Comparison of ENCODE assay signal across 25 cellular contexts in genomic region chr10:59134785-59135184, GRCh38. TPM values are rescaled to one million over a fixed set of nuclear protein-coding genes. Genes with fewer than 3 reads are reported as not detected.
"Had no signal": no experiment of that assay in that cellular context is flagged by ENCODE, and none has a peak within 500 bp of the region (broad histone marks: within the 10 kb centered on the region; RNA-seq: fewer than 3 reads in every experiment).

No MANE protein-coding gene starts in this region.

- H3K27me3 Mint-ChIP-seq: IgD-negative memory B cell had no signal

- H3K27ac Mint-ChIP-seq: IgD-negative memory B cell had no signal

- FAIRE-seq: K562 had no signal

- H3K9me3 Mint-ChIP-seq: IgD-negative memory B cell had no signal

- ATAC-seq: K562, Panc1, PC-3 had no signal

- H3K27ac ChIP-seq: KMS-11, RWPE1 had no signal

- DNase-seq: Kasumi-1; MM.1S; NCI-H1092 treated with DMSO at 0.1 percent for 48 hours; NCI-H1436; NCI-H187; NCI-H2029; NCI-H2081 treated with DMSO at 0.1 percent for 48 hours; NCI-H2171; NCI-H226; NCI-H510A; NCI-H524 treated with DMSO at 0.1 percent for 48 hours; NCI-H774; NK-92 treated with Interleukin-12 subunit alpha and Interleukin-12 subunit beta, amount 100 ng/mL, for 24 hours; PC-3; SHP77; SK-N-SH; SW 1271 had no signal

- H3K4me1 Mint-ChIP-seq: IgD-negative memory B cell had no signal

- H3K36me3 Mint-ChIP-seq: IgD-negative memory B cell had no signal

- H3K4me3 Mint-ChIP-seq: IgD-negative memory B cell had no signal

RNA-seq across cellular contexts. Expression of gene PHYHIPL, which starts 41.7 kb away (rescaled TPM):
- total RNA-seq: HT1080, K562, M059J, OCI-LY7, PC-3 had no signal
